In the genomic region with DNA sequence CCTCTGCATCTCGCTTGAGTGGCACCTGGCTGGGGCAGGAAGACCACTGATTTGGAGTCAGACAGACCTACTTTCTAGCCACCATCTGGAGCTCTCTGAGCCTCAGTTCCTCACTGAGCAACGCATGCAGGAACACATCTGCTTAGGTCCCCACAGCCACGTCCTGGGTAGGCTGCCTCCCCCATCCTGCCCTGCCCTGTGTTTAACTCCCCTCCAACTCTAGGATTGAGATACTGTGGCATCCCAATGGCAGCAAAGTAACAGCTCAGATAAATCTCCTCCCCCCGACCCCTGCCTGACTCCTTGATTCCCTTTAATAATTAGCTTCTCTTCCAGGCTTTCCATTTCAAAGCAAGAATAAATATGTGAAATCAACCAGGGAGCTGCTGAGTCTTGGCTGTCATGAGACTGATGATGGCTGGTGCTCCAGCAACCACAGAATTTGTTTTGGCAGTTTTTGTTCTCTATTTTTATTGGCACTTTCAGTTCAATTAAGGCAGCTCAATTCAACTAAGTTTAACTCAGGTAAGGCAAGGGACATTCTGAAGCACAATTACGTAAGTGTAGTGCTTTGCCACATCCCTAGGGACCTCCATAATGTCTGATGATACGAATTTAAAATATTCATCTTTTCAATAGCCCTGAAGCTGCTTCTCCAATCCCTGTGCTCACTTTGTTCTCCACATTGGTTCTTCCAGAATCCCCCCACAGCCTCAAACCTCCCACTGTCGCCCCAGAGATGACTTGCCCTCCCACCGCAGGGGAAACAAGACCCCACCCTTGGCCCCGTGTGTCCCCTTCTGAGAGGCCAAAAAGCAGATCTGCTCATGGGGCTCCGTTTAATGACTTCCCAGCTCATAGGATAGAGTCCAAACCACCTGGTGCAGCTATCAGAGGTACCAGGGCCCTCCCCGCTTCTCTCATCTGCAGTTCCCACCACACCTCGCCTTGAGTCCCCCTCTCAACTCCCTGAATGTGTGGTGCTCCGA, we compare ENCODE assay signal across 9 cellular contexts. TPM values are rescaled to one million over a fixed set of nuclear protein-coding genes. Genes with fewer than 3 reads are reported as not detected.
DNase-seq lines count a peak whose midpoint lies in the region; ATAC-seq and TF ChIP-seq lines count a peak whose summit lies in the region.
"Had no signal": no experiment of that assay in that cellular context is flagged by ENCODE, and none has a peak within 500 bp of the region (broad histone marks: within the 10 kb centered on the region; RNA-seq: fewer than 3 reads in every experiment).

No MANE protein-coding gene starts in this region.

- H3K9me3 Mint-ChIP-seq in Caco-2 (ENCODE audit: unreplicated experiment): no peaks in the 10 kb centered on the region
- no peaks in the 10 kb centered on the region for H3K9me3 Mint-ChIP-seq in activated naive CD8-positive, alpha-beta T cell treated with anti-CD3 and anti-CD28 coated beads for 36 hours
- no peaks in the 10 kb centered on the region for H3K9me3 Mint-ChIP-seq in activated T-helper 1 cell treated with anti-CD3 and anti-CD28 coated beads, Interleukin-12 subunit alpha, Interleukin-12 subunit beta, Interleukin-2, Interleukin-4 antibody, amounts not matched to agents 30 ng/mL and 10 ng/mL and 1 ng/mL, durations not matched to agents 14 hours and 24 hours and 36 hours

- H3K4me1 Mint-ChIP-seq in Caco-2 (ENCODE audit: low read depth, unreplicated experiment): no peaks in the 10 kb centered on the region
- peaks cover 20% of the 10 kb centered on the region for H3K4me1 Mint-ChIP-seq in activated naive CD8-positive, alpha-beta T cell treated with anti-CD3 and anti-CD28 coated beads for 36 hours
- peaks cover 12% of the 10 kb centered on the region for H3K4me1 Mint-ChIP-seq in activated T-helper 1 cell treated with anti-CD3 and anti-CD28 coated beads, Interleukin-12 subunit alpha, Interleukin-12 subunit beta, Interleukin-2, Interleukin-4 antibody, amounts not matched to agents 30 ng/mL and 10 ng/mL and 1 ng/mL, durations not matched to agents 14 hours and 24 hours and 36 hours (ENCODE audit: low read depth)

- CTCF ChIA-PET in Caco-2 (lab: Charles Lee): no interaction called here

- peak overlapping the region in 1 of 2 donors; percentile 38 for H3K27ac ChIP-seq in breast epithelium

- no TSS peak for BruUV-seq in Caco-2 (replicated peaks; lab: Mats Ljungman, UMichigan)

- H3K27me3 Mint-ChIP-seq in Caco-2 (ENCODE audit: insufficient read depth, unreplicated experiment): no peaks in the 10 kb centered on the region
- H3K27me3 Mint-ChIP-seq in activated naive CD8-positive, alpha-beta T cell treated with anti-CD3 and anti-CD28 coated beads for 36 hours: no peaks in the 10 kb centered on the region
- H3K27me3 Mint-ChIP-seq in activated T-helper 1 cell treated with anti-CD3 and anti-CD28 coated beads, Interleukin-12 subunit alpha, Interleukin-12 subunit beta, Interleukin-2, Interleukin-4 antibody, amounts not matched to agents 30 ng/mL and 10 ng/mL and 1 ng/mL, durations not matched to agents 14 hours and 24 hours and 36 hours (ENCODE audit: insufficient read depth): peaks cover 10% of the 10 kb centered on the region

- peak; percentile 67 for ATAC-seq in HG03045 (IDR thresholded peaks at IDR 0.05; ENCODE audit: unreplicated experiment)

- H3K4me3 ChIP-seq in Caco-2 (ENCODE audit: low read depth, low read length) (no peak overlapping the region), breast epithelium (no peak overlapping the region)

- no peak overlapping the region for H3K4me3 Mint-ChIP-seq in Caco-2 (ENCODE audit: unreplicated experiment)
- no peak overlapping the region for H3K4me3 Mint-ChIP-seq in activated naive CD8-positive, alpha-beta T cell treated with anti-CD3 and anti-CD28 coated beads for 36 hours
- no peak overlapping the region for H3K4me3 Mint-ChIP-seq in activated T-helper 1 cell treated with anti-CD3 and anti-CD28 coated beads, Interleukin-12 subunit alpha, Interleukin-12 subunit beta, Interleukin-2, Interleukin-4 antibody, amounts not matched to agents 30 ng/mL and 10 ng/mL and 1 ng/mL, durations not matched to agents 14 hours and 24 hours and 36 hours

- TF ChIP-seq CTCF in Caco-2 (IDR thresholded peaks at IDR 0.05; ENCODE audit: insufficient read depth in 1 of 2, low read depth in 1 of 2, low read length in 1 of 2, severe bottlenecking in 1 of 2, unreplicated experiment in 1 of 2) (no peak), breast epithelium (IDR thresholded peaks at IDR 0.05) (no peak)

- H3K27me3 ChIP-seq in Caco-2 (replicated peaks; ENCODE audit: control insufficient read depth, insufficient read depth, low read length): no peaks in the 10 kb centered on the region
- no peaks in the 10 kb centered on the region for H3K27me3 ChIP-seq in breast epithelium

- no peaks in the 10 kb centered on the region for H3K4me1 ChIP-seq in Caco-2
- H3K4me1 ChIP-seq in breast epithelium: no peaks in the 10 kb centered on the region

- no peak for TF ChIP-seq POLR2A in breast epithelium (IDR thresholded peaks at IDR 0.05)

- peaks cover 9% of the 10 kb centered on the region for H3K36me3 Mint-ChIP-seq in Caco-2 (ENCODE audit: insufficient read depth, unreplicated experiment)
- peaks cover 2% of the 10 kb centered on the region for H3K36me3 Mint-ChIP-seq in activated naive CD8-positive, alpha-beta T cell treated with anti-CD3 and anti-CD28 coated beads for 36 hours
- peaks cover 8% of the 10 kb centered on the region for H3K36me3 Mint-ChIP-seq in activated T-helper 1 cell treated with anti-CD3 and anti-CD28 coated beads, Interleukin-12 subunit alpha, Interleukin-12 subunit beta, Interleukin-2, Interleukin-4 antibody, amounts not matched to agents 30 ng/mL and 10 ng/mL and 1 ng/mL, durations not matched to agents 14 hours and 24 hours and 36 hours (ENCODE audit: low read depth)

- H3K36me3 ChIP-seq in Caco-2 (ENCODE audit: control insufficient read depth, insufficient read depth, low read length) (no peaks in the 10 kb centered on the region; the same call in 1 of the 2 replicates), breast epithelium (no peaks in the 10 kb centered on the region)

- intact Hi-C loops in Caco-2 (cut with micrococcal nuclease; ENCODE audit: unreplicated experiment): no loop called here
- intact Hi-C loops in activated T-helper 1 cell treated with anti-CD3 and anti-CD28 coated beads, Interleukin-12 subunit alpha, Interleukin-12 subunit beta, Interleukin-2, Interleukin-4 antibody, amounts not matched to agents 30 ng/mL and 10 ng/mL and 1 ng/mL, durations not matched to agents 14 hours and 24 hours and 36 hours (cut with micrococcal nuclease): no loop called here
- intact Hi-C loops in breast epithelium (cut with DNase I; ENCODE audit: low total_unique reads): no loop called here

- H3K9me3 ChIP-seq in Caco-2: no peaks in the 10 kb centered on the region
- H3K9me3 ChIP-seq in breast epithelium: no peaks in the 10 kb centered on the region

- peak overlapping the region; percentile 1 for H3K27ac Mint-ChIP-seq in Caco-2 (ENCODE audit: unreplicated experiment)
- H3K27ac Mint-ChIP-seq in activated naive CD8-positive, alpha-beta T cell treated with anti-CD3 and anti-CD28 coated beads for 36 hours: peak overlapping the region; percentile 43
- no peak overlapping the region for H3K27ac Mint-ChIP-seq in activated T-helper 1 cell treated with anti-CD3 and anti-CD28 coated beads, Interleukin-12 subunit alpha, Interleukin-12 subunit beta, Interleukin-2, Interleukin-4 antibody, amounts not matched to agents 30 ng/mL and 10 ng/mL and 1 ng/mL, durations not matched to agents 14 hours and 24 hours and 36 hours

- POLR2A ChIA-PET in Caco-2 (lab: Charles Lee): no interaction called here

- DNase-seq in Caco-2 (no peak), GM19240 (ENCODE audit: insufficient read length, low spot score) (peak; percentile 51), SKM-1 treated with dmso at 0.1 percent for 144 hours (lab: John Stamatoyannopoulos, UW; ENCODE audit: unreplicated experiment) (no peak), midbrain (lab: John Stamatoyannopoulos, UW) (no peak), breast epithelium (ENCODE audit: low spot score in 2 of 2) (no peak)
- no peak for DNase-seq in activated naive CD8-positive, alpha-beta T cell treated with anti-CD3 and anti-CD28 coated beads for 36 hours
- no peak for DNase-seq in activated T-helper 1 cell treated with anti-CD3 and anti-CD28 coated beads, Interleukin-12 subunit alpha, Interleukin-12 subunit beta, Interleukin-2, Interleukin-4 antibody, amounts not matched to agents 30 ng/mL and 10 ng/mL and 1 ng/mL, durations not matched to agents 14 hours and 24 hours and 36 hours (ENCODE audit: low spot score)
- DNase-seq: activated CD4-positive, alpha-beta T cell treated with anti-CD3 and anti-CD28 coated beads for 1 hour had no signal

RNA-seq across cellular contexts. Expression of a gene that starts 58.2 kb away (rescaled TPM):
- 0.19 and 0.23 TPM in 2 replicates for total RNA-seq in Caco-2 (2022)
- total RNA-seq in activated naive CD8-positive, alpha-beta T cell treated with anti-CD3 and anti-CD28 coated beads for 36 hours: under 1 TPM; 0.95 to 0.96 TPM
- total RNA-seq in activated T-helper 1 cell treated with anti-CD3 and anti-CD28 coated beads, Interleukin-12 subunit alpha, Interleukin-12 subunit beta, Interleukin-2, Interleukin-4 antibody, amounts not matched to agents 30 ng/mL and 10 ng/mL and 1 ng/mL, durations not matched to agents 14 hours and 24 hours and 36 hours: 0.10 and 0.15 TPM in 2 replicates
- 1 to 10 TPM in 2 of 3 donors, under 1 TPM in 1; 0.98 to 2.2 (median 1.5) TPM for total RNA-seq in breast epithelium
